In genomic region chr2:235334179-235334578, GRCh38 we compare ENCODE assay signal across 1 cellular context.
TF ChIP-seq lines count a peak whose summit lies in the region.

No MANE protein-coding gene starts in this region.

TF ChIP-seq in A549, 52 proteins besides CTCF, POLR2A, EP300 and RAD21 (continued from another document):
- TF ChIP-seq PBX3 (IDR thresholded peaks at IDR 0.05): no peak
- no peak for TF ChIP-seq CHD4 (IDR thresholded peaks at IDR 0.05; ENCODE audit: borderline replicate concordance)
TF ChIP-seq in A549: peak in this region for 0.
